In the genomic region with DNA sequence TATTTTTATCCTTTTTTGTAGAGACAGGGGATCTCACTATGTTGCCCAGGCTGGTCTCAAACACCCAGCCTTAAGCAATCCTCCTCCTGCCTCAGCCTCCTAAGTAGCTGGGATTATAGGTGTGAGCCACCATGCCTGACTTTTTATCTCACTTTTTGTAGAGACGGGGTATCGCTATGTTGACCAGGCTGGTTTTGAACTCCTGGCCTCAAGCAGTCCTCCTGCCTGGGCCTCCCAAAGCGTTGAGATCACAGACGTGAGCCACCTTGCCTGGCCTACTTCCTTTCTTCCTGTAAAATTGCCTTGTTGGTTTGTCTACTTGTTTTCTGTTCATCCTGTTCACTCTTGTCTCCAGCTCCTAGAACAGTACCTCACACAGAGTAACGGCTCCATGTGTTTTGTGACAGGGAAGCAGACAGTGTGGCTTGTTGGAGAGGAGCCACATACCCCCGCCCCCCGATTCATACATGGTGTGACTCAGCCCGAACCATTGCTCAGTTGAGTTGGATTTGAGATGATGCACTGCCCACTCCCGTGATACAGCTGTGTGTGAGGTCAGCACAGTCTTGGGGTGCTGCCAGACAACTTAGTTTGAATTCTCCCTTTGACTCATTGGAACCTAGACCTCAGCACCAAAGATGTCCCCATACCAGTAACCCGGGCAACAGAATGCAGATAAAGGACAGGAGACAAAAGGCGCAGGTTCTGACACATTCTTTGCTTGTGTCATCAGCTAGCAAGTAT, we compare ENCODE assay signal across 9 cellular contexts. TPM values are rescaled to one million over a fixed set of nuclear protein-coding genes. Genes with fewer than 3 reads are reported as not detected.
DNase-seq lines count a peak whose midpoint lies in the region; ATAC-seq and TF ChIP-seq lines count a peak whose summit lies in the region.
"Had no signal": no experiment of that assay in that cellular context is flagged by ENCODE, and none has a peak within 500 bp of the region (broad histone marks: within the 10 kb centered on the region; RNA-seq: fewer than 3 reads in every experiment).

No MANE protein-coding gene starts in this region.

- no peaks in the 10 kb centered on the region for H3K79me2 ChIP-seq in hepatocyte

- ATAC-seq in GM21723 (IDR thresholded peaks at IDR 0.05; ENCODE audit: unreplicated experiment) = peak; percentile 72

- no peaks in the 10 kb centered on the region for H4K20me1 ChIP-seq in hepatocyte (ENCODE audit: insufficient read depth, poor library complexity, severe bottlenecking)

- DNase-seq in EH (ENCODE audit: low read depth) (peak; percentile 80), RKO (ENCODE audit: low spot score) (peak; percentile 95), hepatocyte (ENCODE audit: low spot score) (peak; percentile 62), ecto neural progenitor cell (ENCODE audit: low spot score) (no peak), DMS 273 (lab: John Stamatoyannopoulos, UW; ENCODE audit: unreplicated experiment) (no peak), superior temporal gyrus (ENCODE audit: extremely low spot score) (no peak), LoVo (ENCODE audit: low spot score) (no peak)

- WGBS in hepatocyte (ENCODE audit: low lambda C conversion rate, missing lambda C conversion rate) = 84% methylated on average over 11 of the region's 11 CpGs

- no peaks in the 10 kb centered on the region for H3K9me2 ChIP-seq in hepatocyte (replicated peaks; ENCODE audit: insufficient read depth)

- no peak overlapping the region for H3K4me3 ChIP-seq in hepatocyte
- H3K4me3 ChIP-seq: skin epidermis had no signal

- no peaks in the 10 kb centered on the region for H3K27me3 ChIP-seq in hepatocyte

- no peaks in the 10 kb centered on the region for H3K36me3 ChIP-seq in hepatocyte (replicated peaks; ENCODE audit: insufficient read depth, low read depth)

- no peaks in the 10 kb centered on the region for H3K9me3 ChIP-seq in hepatocyte (ENCODE audit: low read depth)

- no peak overlapping the region for H3K4me2 ChIP-seq in hepatocyte

- TF ChIP-seq CTCF in hepatocyte (IDR thresholded peaks at IDR 0.05; ENCODE audit: poor library complexity) = no peak

- H2AFZ ChIP-seq in hepatocyte = no peak overlapping the region

- H3K4me1 ChIP-seq in hepatocyte (ENCODE audit: insufficient read depth) = no peaks in the 10 kb centered on the region

- peak overlapping the region; percentile 31 for H3K27ac ChIP-seq in hepatocyte
- H3K27ac ChIP-seq: skin epidermis had no signal

RNA-seq across cellular contexts. Expression of gene GPR42, which starts 34.2 kb away (rescaled TPM):
- not detected in 2 replicates for total RNA-seq in hepatocyte
- 0.17 TPM in 1 of 2 replicates, not detected in the other for polyA plus RNA-seq in hepatocyte

RNA-seq across cellular contexts. Expression of gene FFAR2, which starts 43.0 kb away (rescaled TPM):
- total RNA-seq in hepatocyte = 0.16 and 0.20 TPM in 2 replicates
- 0.64 TPM in 1 of 2 replicates, not detected in the other for polyA plus RNA-seq in hepatocyte

RNA-seq across cellular contexts. Expression of gene FFAR3, which starts 46.8 kb away (rescaled TPM):
- total RNA-seq in hepatocyte = 0.80 and 1.6 TPM in 2 replicates
- polyA plus RNA-seq in hepatocyte = 2.4 TPM in 1 of 2 replicates, not detected in the other

RNA-seq across cellular contexts. Expression of gene FFAR1, which starts 57.3 kb away (rescaled TPM):
- total RNA-seq in hepatocyte = not detected in 2 replicates
- polyA plus RNA-seq in hepatocyte = not detected in 2 replicates

Comparison
In these comparisons a context has a peak if more than half of its experiments do, and no peak if none do; other contexts are left out.
1. DNase-seq: peak in EH (single experiment), RKO (single experiment) and hepatocyte (single experiment); none in ecto neural progenitor cell (single experiment), DMS 273 (single experiment), superior temporal gyrus (single experiment) and LoVo (single experiment).